In the genomic region with DNA sequence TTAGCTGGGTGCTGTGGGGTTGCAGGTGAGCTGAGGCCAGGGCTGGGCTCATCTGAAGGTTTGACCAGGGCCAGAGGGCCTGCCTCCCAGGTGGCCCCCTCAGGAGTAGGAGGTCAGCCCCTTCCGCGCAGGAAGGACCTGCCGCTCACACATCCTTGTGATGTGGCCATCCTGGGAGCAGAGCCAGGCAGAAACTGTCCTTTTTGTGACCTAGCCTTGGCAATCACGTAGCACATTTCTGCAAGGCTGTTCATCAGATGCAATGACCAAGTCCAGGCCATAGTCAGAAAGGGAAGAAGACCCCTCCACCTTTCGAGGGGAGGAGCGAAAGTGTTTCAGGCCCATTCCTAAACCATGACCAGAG, we compare ENCODE assay signal across 16 cellular contexts. TPM values are rescaled to one million over a fixed set of nuclear protein-coding genes. Genes with fewer than 3 reads are reported as not detected.
DNase-seq lines count a peak whose midpoint lies in the region; ATAC-seq, FAIRE-seq and TF ChIP-seq lines count a peak whose summit lies in the region.
"Had no signal": no experiment of that assay in that cellular context is flagged by ENCODE, and none has a peak within 500 bp of the region (broad histone marks: within the 10 kb centered on the region; RNA-seq: fewer than 3 reads in every experiment).

No MANE protein-coding gene starts in this region.

- TF ChIP-seq POLR2A in right lobe of liver (IDR thresholded peaks at IDR 0.05) (no peak), HepG2 (IDR thresholded peaks at IDR 0.05; ENCODE audit: insufficient read depth in 1 of 2, low read depth in 2 of 2, low read length in 2 of 2) (no peak)

- no peak overlapping the region for H2AFZ ChIP-seq in HepG2 (ENCODE audit: low read length)

- H3K27ac Mint-ChIP-seq in natural killer cell treated with Interleukin-12 subunit alpha and Interleukin-12 subunit beta and Interleukin-15 and Interleukin-18, amount 100 ng/mL, for 72 hours, result no peak overlapping the region
- peak overlapping the region in 1 of 7 donors; percentile 62 for H3K27ac Mint-ChIP-seq in CD14-positive monocyte
- H3K27ac Mint-ChIP-seq: activated CD4-positive, alpha-beta memory T cell treated with anti-CD3 and anti-CD28 coated beads, Interleukin-2, amount 10 ng/mL, durations not matched to agents 7 days and 5 days had no signal

- no TSS peak for BruUV-seq in HepG2 (replicated peaks; lab: Mats Ljungman, UMichigan)

- H3K9ac ChIP-seq in HepG2 (ENCODE audit: insufficient read depth, low read depth, low read length), result no peak overlapping the region

- H3K27me3 Mint-ChIP-seq in natural killer cell treated with Interleukin-12 subunit alpha and Interleukin-12 subunit beta and Interleukin-15 and Interleukin-18, amount 100 ng/mL, for 72 hours, result no peaks in the 10 kb centered on the region
- no peaks in the 10 kb centered on the region for H3K27me3 Mint-ChIP-seq in CD14-positive monocyte (ENCODE audit: low read depth in 3 of 3)
- H3K27me3 Mint-ChIP-seq: activated CD4-positive, alpha-beta memory T cell treated with anti-CD3 and anti-CD28 coated beads, Interleukin-2, amount 10 ng/mL, durations not matched to agents 7 days and 5 days had no signal

- intact Hi-C loops in right lobe of liver (cut with DNase I) (no loop called here), HepG2 (cut with micrococcal nuclease; ENCODE audit: unreplicated experiment) (no loop called here), CD14-positive monocyte (cut with micrococcal nuclease) (no loop called here)

- peaks cover 0 to 19% (median 6%) of the 10 kb centered on the region in 4 donors for H3K36me3 ChIP-seq in right lobe of liver
- peaks cover 6 to 18% of the 10 kb centered on the region in 2 experiments; a peak in 4 of 5 replicates for H3K36me3 ChIP-seq in HepG2 (replicated peaks in 1 of 2; ENCODE audit: control insufficient read depth in 1 of 2, insufficient read depth in 2 of 2, low read length in 2 of 2)
- H3K36me3 ChIP-seq in brain microvascular endothelial cell (replicated peaks), result no peaks in the 10 kb centered on the region

- TF ChIP-seq EP300 in HepG2 (IDR thresholded peaks at IDR 0.05; ENCODE audit: low read depth in 2 of 2, low read length in 2 of 2) (no peak), HepG2 (CRISPR knock-in tag; IDR thresholded peaks at IDR 0.05; ENCODE audit: borderline replicate concordance) (no peak)

- H3K27me3 ChIP-seq in right lobe of liver, result no peaks in the 10 kb centered on the region
- H3K27me3 ChIP-seq in HepG2 (ENCODE audit: control insufficient read depth in 1 of 2, insufficient read depth in 2 of 2, low read length in 2 of 2), result no peaks in the 10 kb centered on the region
- H3K27me3 ChIP-seq in brain microvascular endothelial cell (replicated peaks), result no peaks in the 10 kb centered on the region
- H3K27me3 ChIP-seq: spleen had no signal

- no peaks in the 10 kb centered on the region for H3K79me2 ChIP-seq in HepG2 (ENCODE audit: insufficient read depth, low read length)

- no peak for FAIRE-seq in HepG2 (lab: Jason Lieb, UNC)

- TF ChIP-seq RAD21 in HepG2 (CRISPR knock-in tag; IDR thresholded peaks at IDR 0.05), result no peak

- no peak overlapping the region for H3K27ac ChIP-seq in right lobe of liver
- H3K27ac ChIP-seq in HepG2 (ENCODE audit: extremely low read length, insufficient read depth, low read length), result no peak overlapping the region
- H3K27ac ChIP-seq in brain microvascular endothelial cell, result no peak overlapping the region

- H3K4me1 Mint-ChIP-seq in natural killer cell treated with Interleukin-12 subunit alpha and Interleukin-12 subunit beta and Interleukin-15 and Interleukin-18, amount 100 ng/mL, for 72 hours (ENCODE audit: low read depth in 2 of 2), result peaks cover 0 to 5% of the 10 kb centered on the region in 2 donors
- no peaks in the 10 kb centered on the region for H3K4me1 Mint-ChIP-seq in CD14-positive monocyte

- DNase-seq in right lobe of liver, result peak in 1 of 3 donors; percentile 67
- DNase-seq in HepG2 (ENCODE audit: low spot score), result no peak
- peak; percentile 52 for DNase-seq in brain microvascular endothelial cell
- DNase-seq in kidney tubule cell (ENCODE audit: low spot score), result peak; percentile 58
- no peak for DNase-seq in KBM-7
- DNase-seq in natural killer cell treated with Interleukin-12 subunit alpha and Interleukin-12 subunit beta and Interleukin-15 and Interleukin-18, amount 100 ng/mL, for 72 hours (ENCODE audit: low spot score), result no peak
- no peak for DNase-seq in CD14-positive monocyte (ENCODE audit: low spot score)
- DNase-seq in RKO (ENCODE audit: low spot score), result no peak
- DNase-seq: activated CD4-positive, alpha-beta memory T cell treated with anti-CD3 and anti-CD28 coated beads, Interleukin-2, amount 10 ng/mL, durations not matched to agents 7 days and 5 days; activated gamma-delta T cell treated with Interleukin-2 at 50 U/mL for 16 hours; DND-41; NCI-H1105 treated with DMSO at 0.1 percent for 48 hours; NCI-H510A; occipital lobe; spleen; T-helper 9 cell had no signal

- in situ Hi-C loops in HepG2 (cut with HindIII; ENCODE audit: extremely low pct_ligation_motif_present, low pct_unique_long_range_greater_than_20kb) (no loop called here), brain microvascular endothelial cell (cut with HindIII; ENCODE audit: low pct_ligation_motif_present, low sequenced_read_pairs) (no loop called here), KBM-7 (cut with MboI; ENCODE audit: low pct_unique_long_range_greater_than_20kb, low sequenced_read_pairs) (no loop called here)

- no peaks in the 10 kb centered on the region for H3K9me3 Mint-ChIP-seq in natural killer cell treated with Interleukin-12 subunit alpha and Interleukin-12 subunit beta and Interleukin-15 and Interleukin-18, amount 100 ng/mL, for 72 hours
- H3K9me3 Mint-ChIP-seq in CD14-positive monocyte, result peaks cover 0 to 1% (median 0%) of the 10 kb centered on the region in 7 donors
- H3K9me3 Mint-ChIP-seq: activated CD4-positive, alpha-beta memory T cell treated with anti-CD3 and anti-CD28 coated beads, Interleukin-2, amount 10 ng/mL, durations not matched to agents 7 days and 5 days had no signal

- ATAC-seq in right lobe of liver (peak; percentile 55 to 88 (median 76)), HepG2 (no peak)
- ATAC-seq in natural killer cell treated with Interleukin-12 subunit alpha and Interleukin-12 subunit beta and Interleukin-15 and Interleukin-18, amount 100 ng/mL, for 72 hours, result no peak

- H3K4me1 ChIP-seq in right lobe of liver (peaks cover 0 to 9% (median 4%) of the 10 kb centered on the region in 4 donors), HepG2 (ENCODE audit: insufficient read depth, low read length) (no peaks in the 10 kb centered on the region; the same call in 1 of the 2 replicates)

- no peak for TF ChIP-seq CTCF in right lobe of liver (IDR thresholded peaks at IDR 0.05)
- TF ChIP-seq CTCF in HepG2 (CRISPR knock-in tag; IDR thresholded peaks at IDR 0.05), result no peak
- TF ChIP-seq CTCF in brain microvascular endothelial cell (IDR thresholded peaks at IDR 0.05; ENCODE audit: low read depth, low read length, missing control alignments), result no peak
- TF ChIP-seq CTCF in CD14-positive monocyte (IDR thresholded peaks at IDR 0.05), result no peak

- POLR2A ChIA-PET in HepG2 (lab: Yijun Ruan, JAX), result no interaction called here

- no peak overlapping the region for H3K4me3 Mint-ChIP-seq in natural killer cell treated with Interleukin-12 subunit alpha and Interleukin-12 subunit beta and Interleukin-15 and Interleukin-18, amount 100 ng/mL, for 72 hours
- no peak overlapping the region for H3K4me3 Mint-ChIP-seq in CD14-positive monocyte
- H3K4me3 Mint-ChIP-seq: activated CD4-positive, alpha-beta memory T cell treated with anti-CD3 and anti-CD28 coated beads, Interleukin-2, amount 10 ng/mL, durations not matched to agents 7 days and 5 days had no signal

- WGBS in right lobe of liver (ENCODE audit: insufficient coverage, low coverage, low lambda C conversion rate, missing lambda C conversion rate), result no CpG with 5 or more reads among the region's 6 CpGs
- 100% methylated on average over 2 of the region's 6 CpGs for WGBS in HepG2 (ENCODE audit: low lambda C conversion rate)

- H3K9me3 ChIP-seq in right lobe of liver, result no peaks in the 10 kb centered on the region
- H3K9me3 ChIP-seq in HepG2 (ENCODE audit: low read length), result no peaks in the 10 kb centered on the region
- H3K9me3 ChIP-seq: spleen had no signal

- CTCF ChIA-PET in HepG2 (lab: Yijun Ruan, JAX; ENCODE audit: low intra/inter-chr PET ratio, low total read pairs), result no interaction called here

- H3K4me3 ChIP-seq in right lobe of liver, result no peak overlapping the region
- no peak overlapping the region for H3K4me3 ChIP-seq in HepG2 (replicated peaks in 1 of 3; ENCODE audit: insufficient read depth in 1 of 3, low read depth in 2 of 3, low read length in 3 of 3)
- H3K4me3 ChIP-seq in brain microvascular endothelial cell (ENCODE audit: low read depth, low read length), result no peak overlapping the region
- H3K4me3 ChIP-seq: spleen had no signal

- H3K36me3 Mint-ChIP-seq in natural killer cell treated with Interleukin-12 subunit alpha and Interleukin-12 subunit beta and Interleukin-15 and Interleukin-18, amount 100 ng/mL, for 72 hours, result peaks cover 5% of the 10 kb centered on the region
- peaks cover 25 to 34% of the 10 kb centered on the region in 2 donors for H3K36me3 Mint-ChIP-seq in CD14-positive monocyte

- H3K4me2 ChIP-seq in HepG2 (ENCODE audit: low read depth, low read length), result no peak overlapping the region

- H4K20me1 ChIP-seq in HepG2 (ENCODE audit: insufficient read depth, low read length), result no peaks in the 10 kb centered on the region

RNA-seq across cellular contexts. Expression of a gene that starts 55.5 kb away (rescaled TPM):
- total RNA-seq in right lobe of liver (10 to 100 TPM; 15.4 to 25.6 (median 18.4) TPM), HepG2 (2016; rRNA removed; fragmentation: Illumina TruSeq; extraction: Trizol) (15.2 and 16.5 TPM in 2 replicates)
- 16.6 and 17.0 TPM in 2 replicates for total RNA-seq in HepG2 (2016; cell fraction: cytosol; rRNA removed; fragmentation: Illumina TruSeq; extraction: Trizol; ENCODE audit: low read depth)
- 12.6 and 17.1 TPM in 2 replicates for total RNA-seq in HepG2 (2016; cell fraction: insoluble cytoplasmic fraction; rRNA removed; fragmentation: Illumina TruSeq; extraction: Trizol)
- total RNA-seq in HepG2 (2016; cell fraction: membrane; rRNA removed; fragmentation: Illumina TruSeq; extraction: Trizol), result 18.2 and 18.5 TPM in 2 replicates
- total RNA-seq in HepG2 (2016; cell fraction: nucleus; rRNA removed; fragmentation: Illumina TruSeq; extraction: Trizol), result 25.8 and 26.3 TPM in 2 replicates
- polyA plus RNA-seq in HepG2 (2011; rRNA removed) (10.6 TPM in 2 replicates), CD14-positive monocyte (1 to 10 TPM; 5.9 to 8.6 TPM)
- 6.4 and 7.4 TPM in 2 replicates for polyA plus RNA-seq in HepG2 (2011; cell fraction: cytosol; rRNA removed)
- 33.8 and 34.4 TPM in 2 replicates for polyA plus RNA-seq in HepG2 (2011; cell fraction: nucleus; rRNA removed)
- 9.8 and 12.7 TPM in 2 replicates for polyA plus RNA-seq in HepG2 (2012)
- polyA plus RNA-seq in HepG2 (2016; cell fraction: cytosol; fragmentation: Illumina TruSeq; extraction: Trizol; ENCODE audit: low read depth), result 12.1 and 12.5 TPM in 2 replicates
- polyA plus RNA-seq in HepG2 (2016; cell fraction: insoluble cytoplasmic fraction; fragmentation: Illumina TruSeq; extraction: Trizol; ENCODE audit: low read depth), result 9.5 and 11.9 TPM in 2 replicates
- 10.0 and 10.8 TPM in 2 replicates for polyA plus RNA-seq in HepG2 (2016; cell fraction: membrane; fragmentation: Illumina TruSeq; extraction: Trizol; ENCODE audit: low read depth)
- 30.3 and 54.6 TPM in 2 replicates for polyA plus RNA-seq in HepG2 (2016; cell fraction: nucleus; fragmentation: Illumina TruSeq; extraction: Trizol; ENCODE audit: insufficient read depth, low read depth)
- polyA minus RNA-seq in HepG2 (2011; rRNA and poly(A)+ RNA removed; ENCODE audit: low replicate concordance), result 19.6 and 41.6 TPM in 2 replicates
- 6.8 and 7.4 TPM in 2 replicates for polyA minus RNA-seq in HepG2 (2011; cell fraction: cytosol; rRNA and poly(A)+ RNA removed)
- polyA minus RNA-seq in HepG2 (2011; cell fraction: nucleus; rRNA and poly(A)+ RNA removed), result 27.6 and 28.3 TPM in 2 replicates
- 100 to 1,000 TPM in 1 of 2 donors, 10 to 100 TPM in 1; 90.3 to 148 TPM for total RNA-seq in natural killer cell treated with Interleukin-12 subunit alpha and Interleukin-12 subunit beta and Interleukin-15 and Interleukin-18, amount 100 ng/mL, for 72 hours

Comparison
In these comparisons a context has a peak if more than half of its experiments do, and no peak if none do; other contexts are left out.
1. ATAC-seq: peak in right lobe of liver (4 of 4); none in HepG2 (single experiment) and natural killer cell treated with Interleukin-12 subunit alpha and Interleukin-12 subunit beta and Interleukin-15 and Interleukin-18, amount 100 ng/mL, for 72 hours (0 of 2).
2. DNase-seq: peak in brain microvascular endothelial cell (single experiment) and kidney tubule cell (single experiment); none in HepG2 (single experiment), KBM-7 (single experiment), natural killer cell treated with Interleukin-12 subunit alpha and Interleukin-12 subunit beta and Interleukin-15 and Interleukin-18, amount 100 ng/mL, for 72 hours (single experiment), CD14-positive monocyte (single experiment) and RKO (single experiment).